26 cellular contexts compared by ENCODE assay signal in the genomic region with DNA sequence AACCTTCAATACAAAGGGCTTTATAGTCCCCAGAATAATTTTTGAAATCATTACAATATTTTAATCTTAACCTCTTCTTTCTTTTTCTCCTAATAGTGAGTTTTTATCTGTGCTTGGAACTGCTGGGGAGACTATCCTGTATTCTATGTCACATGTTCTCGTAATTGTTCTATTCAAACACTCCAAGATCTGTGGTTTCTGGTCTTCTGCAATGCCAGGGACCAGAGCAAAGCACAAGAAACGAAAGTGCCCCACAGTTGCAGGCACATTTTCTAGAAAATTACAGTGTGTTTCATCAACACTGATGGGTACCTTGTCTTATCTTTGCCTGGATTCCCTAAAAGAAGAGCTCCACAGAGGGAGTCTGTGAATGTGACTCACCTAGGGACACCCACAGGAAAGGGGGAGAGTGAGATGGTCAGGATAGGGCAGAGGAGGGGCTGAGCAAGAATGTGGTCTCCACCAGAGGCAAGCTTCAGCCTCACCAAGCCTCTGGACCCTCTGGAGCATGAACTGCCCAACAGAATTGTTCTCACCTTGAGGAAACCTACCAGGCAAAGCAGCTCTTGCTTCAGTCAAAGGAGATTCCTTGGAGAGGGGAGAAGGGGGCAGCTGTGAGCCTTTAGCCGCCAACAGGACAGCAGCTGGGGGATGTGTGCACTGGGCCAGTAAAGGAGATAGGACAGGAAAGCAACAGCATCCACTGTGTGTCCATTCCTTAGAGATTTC. TPM values are rescaled to one million over a fixed set of nuclear protein-coding genes. Genes with fewer than 3 reads are reported as not detected.
"Had no signal": no experiment of that assay in that cellular context is flagged by ENCODE, and none has a peak within 500 bp of the region (broad histone marks: within the 10 kb centered on the region; RNA-seq: fewer than 3 reads in every experiment).

No MANE protein-coding gene starts in this region.

- H3K27ac ChIP-seq: coronary artery, esophagus muscularis mucosa, gastrocnemius medialis, heart right ventricle, testis, upper lobe of left lung had no signal

- H3K27me3 ChIP-seq: esophagus muscularis mucosa, gastrocnemius medialis, heart right ventricle, testis, upper lobe of left lung had no signal

- H3K4me3 ChIP-seq: coronary artery, esophagus muscularis mucosa, gastrocnemius medialis, heart right ventricle, testis, upper lobe of left lung had no signal

- DNase-seq: activated B cell treated with CpG ODN at 0.5 μM for 24 hours; activated CD4-positive, alpha-beta T cell treated with anti-CD3 and anti-CD28 coated beads for 36 hours; activated CD4-positive, alpha-beta T cell treated with anti-CD3 and anti-CD28 coated beads, Interleukin-2, amount 50 U/mL, for 4 hours; activated CD8-positive, alpha-beta memory T cell treated with anti-CD3 and anti-CD28 coated beads for 24 hours; activated CD8-positive, alpha-beta memory T cell treated with anti-CD3 and anti-CD28 coated beads, Interleukin-2, amount 50 U/mL, for 4 hours; activated naive CD4-positive, alpha-beta T cell treated with Interleukin-2 at 50 U/mL for 16 hours; activated naive CD8-positive, alpha-beta T cell treated with anti-CD3 and anti-CD28 coated beads for 36 hours; activated T-cell treated with anti-CD3 and anti-CD28 coated beads, Interleukin-2, amount 50 U/mL, for 4 hours; amniotic stem cell; cerebellar nuclear complex; gastrocnemius medialis; heart right ventricle; left colon; naive B cell; occipital lobe; posterior cingulate gyrus; stimulated activated CD4-positive, alpha-beta T cell treated with anti-CD3 and anti-CD28 coated beads, Interleukin-2, amount 100 ng/mL, for 48 hours; stimulated activated CD8-positive, alpha-beta memory T cell treated with anti-CD3 and anti-CD28 coated beads, Interleukin-4, amount 100 ng/mL, for 48 hours; stimulated activated naive B cell treated with anti-CD40 and anti-IgM and Interleukin-4, amounts not matched to agents 10 μg/mL and 1 μg/mL and 100 μg/mL, for 72 hours; T-helper 9 cell; testis; upper lobe of left lung had no signal

RNA-seq across cellular contexts. Expression of a gene that starts 25.9 kb away (rescaled TPM):
- total RNA-seq: activated B cell treated with CpG ODN at 0.5 μM for 24 hours; activated naive CD8-positive, alpha-beta T cell treated with anti-CD3 and anti-CD28 coated beads for 36 hours; bronchial epithelial cell; T-helper 1 cell treated with Interleukin-12 subunit alpha and Interleukin-12 subunit beta and Interleukin-4 antibody, amounts not matched to agents 30 ng/mL and 1 ng/mL, for 36 hours had no signal
